In the genomic region with DNA sequence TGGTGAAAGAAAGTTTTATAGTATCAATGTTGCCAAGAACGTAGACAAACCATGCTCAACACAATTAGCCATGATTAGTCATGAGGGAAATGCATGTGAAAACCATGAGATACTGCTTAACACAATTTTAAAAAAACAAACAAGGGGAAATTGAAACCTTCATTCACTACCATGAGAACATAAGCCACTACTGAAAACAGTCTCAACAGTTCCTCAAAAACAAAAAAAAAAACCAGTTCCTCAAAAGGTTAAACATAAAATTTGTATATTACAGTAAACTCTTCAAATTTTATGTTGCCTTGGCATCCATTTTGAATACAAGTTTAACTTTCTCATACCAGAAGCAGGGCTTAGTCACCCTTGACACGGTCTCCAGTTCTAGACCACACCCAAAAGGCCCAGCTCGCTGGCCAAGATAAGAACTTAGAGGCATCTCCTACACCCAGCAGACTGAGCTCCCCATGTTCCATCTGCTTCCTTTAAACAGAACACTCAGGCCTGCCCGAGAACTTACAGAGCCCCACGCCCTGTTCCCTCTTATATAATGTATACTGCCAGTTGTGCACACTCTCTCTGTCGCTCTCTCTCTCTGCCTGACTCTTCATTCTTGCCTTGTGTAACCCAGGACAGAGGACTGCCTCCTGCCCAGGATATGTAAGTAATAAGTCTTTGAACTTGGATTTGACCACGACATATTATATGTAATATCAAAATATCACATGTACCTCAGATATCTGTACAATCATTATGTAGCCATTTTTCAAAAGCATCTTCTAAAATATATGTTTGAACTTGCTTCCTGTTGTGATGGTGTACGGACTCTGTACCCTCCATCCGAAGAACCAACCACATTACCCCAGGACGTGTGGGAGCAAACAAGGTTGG, we compare ENCODE assay signal across 1 cellular context.
TF ChIP-seq lines count a peak whose summit lies in the region.

No MANE protein-coding gene starts in this region.

TF ChIP-seq in K562, 482 proteins besides CTCF, POLR2A, EP300 and RAD21 (continued from another document and continues in another):
- TF ChIP-seq, protein P1, sequence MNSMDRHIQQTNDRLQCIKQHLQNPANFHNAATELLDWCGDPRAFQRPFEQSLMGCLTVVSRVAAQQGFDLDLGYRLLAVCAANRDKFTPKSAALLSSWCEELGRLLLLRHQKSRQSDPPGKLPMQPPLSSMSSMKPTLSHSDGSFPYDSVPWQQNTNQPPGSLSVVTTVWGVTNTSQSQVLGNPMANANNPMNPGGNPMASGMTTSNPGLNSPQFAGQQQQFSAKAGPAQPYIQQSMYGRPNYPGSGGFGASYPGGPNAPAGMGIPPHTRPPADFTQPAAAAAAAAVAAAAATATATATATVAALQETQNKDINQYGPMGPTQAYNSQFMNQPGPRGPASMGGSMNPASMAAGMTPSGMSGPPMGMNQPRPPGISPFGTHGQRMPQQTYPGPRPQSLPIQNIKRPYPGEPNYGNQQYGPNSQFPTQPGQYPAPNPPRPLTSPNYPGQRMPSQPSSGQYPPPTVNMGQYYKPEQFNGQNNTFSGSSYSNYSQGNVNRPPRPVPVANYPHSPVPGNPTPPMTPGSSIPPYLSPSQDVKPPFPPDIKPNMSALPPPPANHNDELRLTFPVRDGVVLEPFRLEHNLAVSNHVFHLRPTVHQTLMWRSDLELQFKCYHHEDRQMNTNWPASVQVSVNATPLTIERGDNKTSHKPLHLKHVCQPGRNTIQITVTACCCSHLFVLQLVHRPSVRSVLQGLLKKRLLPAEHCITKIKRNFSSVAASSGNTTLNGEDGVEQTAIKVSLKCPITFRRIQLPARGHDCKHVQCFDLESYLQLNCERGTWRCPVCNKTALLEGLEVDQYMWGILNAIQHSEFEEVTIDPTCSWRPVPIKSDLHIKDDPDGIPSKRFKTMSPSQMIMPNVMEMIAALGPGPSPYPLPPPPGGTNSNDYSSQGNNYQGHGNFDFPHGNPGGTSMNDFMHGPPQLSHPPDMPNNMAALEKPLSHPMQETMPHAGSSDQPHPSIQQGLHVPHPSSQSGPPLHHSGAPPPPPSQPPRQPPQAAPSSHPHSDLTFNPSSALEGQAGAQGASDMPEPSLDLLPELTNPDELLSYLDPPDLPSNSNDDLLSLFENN (IDR thresholded peaks at IDR 0.05; ENCODE audit: low read depth in 2 of 2, low read length in 2 of 2): peak in 1 of 2 experiments; percentile 46; a peak in 1 of 4 replicates
- TF ChIP-seq ZNF584 (CRISPR knock-in tag; IDR thresholded peaks at IDR 0.05; ENCODE audit: low read depth) (no peak), SMAD4 (CRISPR knock-in tag; conservative IDR thresholded peaks at IDR 0.05) (peak; percentile 61), POLR2B (IDR thresholded peaks at IDR 0.05; ENCODE audit: low read depth, partially characterized antibody) (no peak), EP400 (IDR thresholded peaks at IDR 0.05) (peak; percentile 39), NBN (IDR thresholded peaks at IDR 0.05; ENCODE audit: low read depth) (no peak; the same call in 1 of the 2 replicates), RBM39 (optimal IDR thresholded peaks at IDR 0.05; ENCODE audit: low read depth, low read length) (no peak), SMC3 (conservative IDR thresholded peaks at IDR 0.05; ENCODE audit: insufficient read depth, low read depth, low read length) (no peak), SMARCE1 (IDR thresholded peaks at IDR 0.05) (peak; percentile 81), EHMT2 (IDR thresholded peaks at IDR 0.05) (peak; percentile 59; the same call in 1 of the 2 replicates), CTBP1 (IDR thresholded peaks at IDR 0.05; ENCODE audit: borderline replicate concordance) (peak; percentile 47), GABPA (tag; conservative IDR thresholded peaks at IDR 0.05; ENCODE audit: low read depth) (peak; percentile 46), NFRKB (IDR thresholded peaks at IDR 0.05; ENCODE audit: low read depth) (peak; percentile 92)
- TF ChIP-seq, protein P2, sequence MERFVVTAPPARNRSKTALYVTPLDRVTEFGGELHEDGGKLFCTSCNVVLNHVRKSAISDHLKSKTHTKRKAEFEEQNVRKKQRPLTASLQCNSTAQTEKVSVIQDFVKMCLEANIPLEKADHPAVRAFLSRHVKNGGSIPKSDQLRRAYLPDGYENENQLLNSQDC (CRISPR knock-in tag; IDR thresholded peaks at IDR 0.05): no peak
- TF ChIP-seq, protein P3, sequence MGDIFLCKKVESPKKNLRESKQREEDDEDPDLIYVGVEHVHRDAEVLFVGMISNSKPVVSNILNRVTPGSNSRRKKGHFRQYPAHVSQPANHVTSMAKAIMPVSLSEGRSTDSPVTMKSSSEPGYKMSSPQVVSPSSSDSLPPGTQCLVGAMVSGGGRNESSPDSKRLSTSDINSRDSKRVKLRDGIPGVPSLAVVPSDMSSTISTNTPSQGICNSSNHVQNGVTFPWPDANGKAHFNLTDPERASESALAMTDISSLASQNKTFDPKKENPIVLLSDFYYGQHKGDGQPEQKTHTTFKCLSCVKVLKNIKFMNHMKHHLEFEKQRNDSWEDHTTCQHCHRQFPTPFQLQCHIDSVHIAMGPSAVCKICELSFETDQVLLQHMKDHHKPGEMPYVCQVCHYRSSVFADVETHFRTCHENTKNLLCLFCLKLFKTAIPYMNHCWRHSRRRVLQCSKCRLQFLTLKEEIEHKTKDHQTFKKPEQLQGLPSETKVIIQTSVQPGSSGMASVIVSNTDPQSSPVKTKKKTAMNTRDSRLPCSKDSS (IDR thresholded peaks at IDR 0.05; ENCODE audit: low read depth, partially characterized antibody): no peak
- TF ChIP-seq, protein P4, sequence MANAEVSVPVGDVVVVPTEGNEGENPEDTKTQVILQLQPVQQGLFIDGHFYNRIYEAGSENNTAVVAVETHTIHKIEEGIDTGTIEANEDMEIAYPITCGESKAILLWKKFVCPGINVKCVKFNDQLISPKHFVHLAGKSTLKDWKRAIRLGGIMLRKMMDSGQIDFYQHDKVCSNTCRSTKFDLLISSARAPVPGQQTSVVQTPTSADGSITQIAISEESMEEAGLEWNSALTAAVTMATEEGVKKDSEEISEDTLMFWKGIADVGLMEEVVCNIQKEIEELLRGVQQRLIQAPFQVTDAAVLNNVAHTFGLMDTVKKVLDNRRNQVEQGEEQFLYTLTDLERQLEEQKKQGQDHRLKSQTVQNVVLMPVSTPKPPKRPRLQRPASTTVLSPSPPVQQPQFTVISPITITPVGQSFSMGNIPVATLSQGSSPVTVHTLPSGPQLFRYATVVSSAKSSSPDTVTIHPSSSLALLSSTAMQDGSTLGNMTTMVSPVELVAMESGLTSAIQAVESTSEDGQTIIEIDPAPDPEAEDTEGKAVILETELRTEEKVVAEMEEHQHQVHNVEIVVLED (CRISPR knock-in tag; IDR thresholded peaks at IDR 0.05): no peak
- TF ChIP-seq, protein P5, sequence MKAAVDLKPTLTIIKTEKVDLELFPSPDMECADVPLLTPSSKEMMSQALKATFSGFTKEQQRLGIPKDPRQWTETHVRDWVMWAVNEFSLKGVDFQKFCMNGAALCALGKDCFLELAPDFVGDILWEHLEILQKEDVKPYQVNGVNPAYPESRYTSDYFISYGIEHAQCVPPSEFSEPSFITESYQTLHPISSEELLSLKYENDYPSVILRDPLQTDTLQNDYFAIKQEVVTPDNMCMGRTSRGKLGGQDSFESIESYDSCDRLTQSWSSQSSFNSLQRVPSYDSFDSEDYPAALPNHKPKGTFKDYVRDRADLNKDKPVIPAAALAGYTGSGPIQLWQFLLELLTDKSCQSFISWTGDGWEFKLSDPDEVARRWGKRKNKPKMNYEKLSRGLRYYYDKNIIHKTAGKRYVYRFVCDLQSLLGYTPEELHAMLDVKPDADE (conservative IDR thresholded peaks at IDR 0.05; ENCODE audit: control insufficient read depth, low read depth, low read length): no peak
- TF ChIP-seq, protein P6, sequence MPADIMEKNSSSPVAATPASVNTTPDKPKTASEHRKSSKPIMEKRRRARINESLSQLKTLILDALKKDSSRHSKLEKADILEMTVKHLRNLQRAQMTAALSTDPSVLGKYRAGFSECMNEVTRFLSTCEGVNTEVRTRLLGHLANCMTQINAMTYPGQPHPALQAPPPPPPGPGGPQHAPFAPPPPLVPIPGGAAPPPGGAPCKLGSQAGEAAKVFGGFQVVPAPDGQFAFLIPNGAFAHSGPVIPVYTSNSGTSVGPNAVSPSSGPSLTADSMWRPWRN (IDR thresholded peaks at IDR 0.05; ENCODE audit: low read depth): peak; percentile 16; the same call in 1 of the 2 replicates
- TF ChIP-seq, protein P7, sequence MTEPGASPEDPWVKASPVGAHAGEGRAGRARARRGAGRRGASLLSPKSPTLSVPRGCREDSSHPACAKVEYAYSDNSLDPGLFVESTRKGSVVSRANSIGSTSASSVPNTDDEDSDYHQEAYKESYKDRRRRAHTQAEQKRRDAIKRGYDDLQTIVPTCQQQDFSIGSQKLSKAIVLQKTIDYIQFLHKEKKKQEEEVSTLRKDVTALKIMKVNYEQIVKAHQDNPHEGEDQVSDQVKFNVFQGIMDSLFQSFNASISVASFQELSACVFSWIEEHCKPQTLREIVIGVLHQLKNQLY (CRISPR knock-in tag; conservative IDR thresholded peaks at IDR 0.05): no peak
- TF ChIP-seq, protein P8, sequence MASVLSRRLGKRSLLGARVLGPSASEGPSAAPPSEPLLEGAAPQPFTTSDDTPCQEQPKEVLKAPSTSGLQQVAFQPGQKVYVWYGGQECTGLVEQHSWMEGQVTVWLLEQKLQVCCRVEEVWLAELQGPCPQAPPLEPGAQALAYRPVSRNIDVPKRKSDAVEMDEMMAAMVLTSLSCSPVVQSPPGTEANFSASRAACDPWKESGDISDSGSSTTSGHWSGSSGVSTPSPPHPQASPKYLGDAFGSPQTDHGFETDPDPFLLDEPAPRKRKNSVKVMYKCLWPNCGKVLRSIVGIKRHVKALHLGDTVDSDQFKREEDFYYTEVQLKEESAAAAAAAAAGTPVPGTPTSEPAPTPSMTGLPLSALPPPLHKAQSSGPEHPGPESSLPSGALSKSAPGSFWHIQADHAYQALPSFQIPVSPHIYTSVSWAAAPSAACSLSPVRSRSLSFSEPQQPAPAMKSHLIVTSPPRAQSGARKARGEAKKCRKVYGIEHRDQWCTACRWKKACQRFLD (CRISPR knock-in tag; IDR thresholded peaks at IDR 0.05): peak; percentile 78
- TF ChIP-seq, protein P9, sequence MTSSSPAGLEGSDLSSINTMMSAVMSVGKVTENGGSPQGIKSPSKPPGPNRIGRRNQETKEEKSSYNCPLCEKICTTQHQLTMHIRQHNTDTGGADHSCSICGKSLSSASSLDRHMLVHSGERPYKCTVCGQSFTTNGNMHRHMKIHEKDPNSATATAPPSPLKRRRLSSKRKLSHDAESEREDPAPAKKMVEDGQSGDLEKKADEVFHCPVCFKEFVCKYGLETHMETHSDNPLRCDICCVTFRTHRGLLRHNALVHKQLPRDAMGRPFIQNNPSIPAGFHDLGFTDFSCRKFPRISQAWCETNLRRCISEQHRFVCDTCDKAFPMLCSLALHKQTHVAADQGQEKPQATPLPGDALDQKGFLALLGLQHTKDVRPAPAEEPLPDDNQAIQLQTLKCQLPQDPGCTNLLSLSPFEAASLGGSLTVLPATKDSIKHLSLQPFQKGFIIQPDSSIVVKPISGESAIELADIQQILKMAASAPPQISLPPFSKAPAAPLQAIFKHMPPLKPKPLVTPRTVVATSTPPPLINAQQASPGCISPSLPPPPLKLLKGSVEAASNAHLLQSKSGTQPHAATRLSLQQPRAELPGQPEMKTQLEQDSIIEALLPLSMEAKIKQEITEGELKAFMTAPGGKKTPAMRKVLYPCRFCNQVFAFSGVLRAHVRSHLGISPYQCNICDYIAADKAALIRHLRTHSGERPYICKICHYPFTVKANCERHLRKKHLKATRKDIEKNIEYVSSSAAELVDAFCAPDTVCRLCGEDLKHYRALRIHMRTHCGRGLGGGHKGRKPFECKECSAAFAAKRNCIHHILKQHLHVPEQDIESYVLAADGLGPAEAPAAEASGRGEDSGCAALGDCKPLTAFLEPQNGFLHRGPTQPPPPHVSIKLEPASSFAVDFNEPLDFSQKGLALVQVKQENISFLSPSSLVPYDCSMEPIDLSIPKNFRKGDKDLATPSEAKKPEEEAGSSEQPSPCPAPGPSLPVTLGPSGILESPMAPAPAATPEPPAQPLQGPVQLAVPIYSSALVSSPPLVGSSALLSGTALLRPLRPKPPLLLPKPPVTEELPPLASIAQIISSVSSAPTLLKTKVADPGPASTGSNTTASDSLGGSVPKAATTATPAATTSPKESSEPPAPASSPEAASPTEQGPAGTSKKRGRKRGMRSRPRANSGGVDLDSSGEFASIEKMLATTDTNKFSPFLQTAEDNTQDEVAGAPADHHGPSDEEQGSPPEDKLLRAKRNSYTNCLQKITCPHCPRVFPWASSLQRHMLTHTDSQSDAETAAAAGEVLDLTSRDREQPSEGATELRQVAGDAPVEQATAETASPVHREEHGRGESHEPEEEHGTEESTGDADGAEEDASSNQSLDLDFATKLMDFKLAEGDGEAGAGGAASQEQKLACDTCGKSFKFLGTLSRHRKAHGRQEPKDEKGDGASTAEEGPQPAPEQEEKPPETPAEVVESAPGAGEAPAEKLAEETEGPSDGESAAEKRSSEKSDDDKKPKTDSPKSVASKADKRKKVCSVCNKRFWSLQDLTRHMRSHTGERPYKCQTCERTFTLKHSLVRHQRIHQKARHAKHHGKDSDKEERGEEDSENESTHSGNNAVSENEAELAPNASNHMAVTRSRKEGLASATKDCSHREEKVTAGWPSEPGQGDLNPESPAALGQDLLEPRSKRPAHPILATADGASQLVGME (CRISPR knock-in tag; IDR thresholded peaks at IDR 0.05): no peak
- TF ChIP-seq, protein P10, sequence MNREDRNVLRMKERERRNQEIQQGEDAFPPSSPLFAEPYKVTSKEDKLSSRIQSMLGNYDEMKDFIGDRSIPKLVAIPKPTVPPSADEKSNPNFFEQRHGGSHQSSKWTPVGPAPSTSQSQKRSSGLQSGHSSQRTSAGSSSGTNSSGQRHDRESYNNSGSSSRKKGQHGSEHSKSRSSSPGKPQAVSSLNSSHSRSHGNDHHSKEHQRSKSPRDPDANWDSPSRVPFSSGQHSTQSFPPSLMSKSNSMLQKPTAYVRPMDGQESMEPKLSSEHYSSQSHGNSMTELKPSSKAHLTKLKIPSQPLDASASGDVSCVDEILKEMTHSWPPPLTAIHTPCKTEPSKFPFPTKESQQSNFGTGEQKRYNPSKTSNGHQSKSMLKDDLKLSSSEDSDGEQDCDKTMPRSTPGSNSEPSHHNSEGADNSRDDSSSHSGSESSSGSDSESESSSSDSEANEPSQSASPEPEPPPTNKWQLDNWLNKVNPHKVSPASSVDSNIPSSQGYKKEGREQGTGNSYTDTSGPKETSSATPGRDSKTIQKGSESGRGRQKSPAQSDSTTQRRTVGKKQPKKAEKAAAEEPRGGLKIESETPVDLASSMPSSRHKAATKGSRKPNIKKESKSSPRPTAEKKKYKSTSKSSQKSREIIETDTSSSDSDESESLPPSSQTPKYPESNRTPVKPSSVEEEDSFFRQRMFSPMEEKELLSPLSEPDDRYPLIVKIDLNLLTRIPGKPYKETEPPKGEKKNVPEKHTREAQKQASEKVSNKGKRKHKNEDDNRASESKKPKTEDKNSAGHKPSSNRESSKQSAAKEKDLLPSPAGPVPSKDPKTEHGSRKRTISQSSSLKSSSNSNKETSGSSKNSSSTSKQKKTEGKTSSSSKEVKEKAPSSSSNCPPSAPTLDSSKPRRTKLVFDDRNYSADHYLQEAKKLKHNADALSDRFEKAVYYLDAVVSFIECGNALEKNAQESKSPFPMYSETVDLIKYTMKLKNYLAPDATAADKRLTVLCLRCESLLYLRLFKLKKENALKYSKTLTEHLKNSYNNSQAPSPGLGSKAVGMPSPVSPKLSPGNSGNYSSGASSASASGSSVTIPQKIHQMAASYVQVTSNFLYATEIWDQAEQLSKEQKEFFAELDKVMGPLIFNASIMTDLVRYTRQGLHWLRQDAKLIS (CRISPR knock-in tag; IDR thresholded peaks at IDR 0.05): 0 out of 2 replicates have a peak, but pooled peaks have one; percentile 59
- TF ChIP-seq, protein P11, sequence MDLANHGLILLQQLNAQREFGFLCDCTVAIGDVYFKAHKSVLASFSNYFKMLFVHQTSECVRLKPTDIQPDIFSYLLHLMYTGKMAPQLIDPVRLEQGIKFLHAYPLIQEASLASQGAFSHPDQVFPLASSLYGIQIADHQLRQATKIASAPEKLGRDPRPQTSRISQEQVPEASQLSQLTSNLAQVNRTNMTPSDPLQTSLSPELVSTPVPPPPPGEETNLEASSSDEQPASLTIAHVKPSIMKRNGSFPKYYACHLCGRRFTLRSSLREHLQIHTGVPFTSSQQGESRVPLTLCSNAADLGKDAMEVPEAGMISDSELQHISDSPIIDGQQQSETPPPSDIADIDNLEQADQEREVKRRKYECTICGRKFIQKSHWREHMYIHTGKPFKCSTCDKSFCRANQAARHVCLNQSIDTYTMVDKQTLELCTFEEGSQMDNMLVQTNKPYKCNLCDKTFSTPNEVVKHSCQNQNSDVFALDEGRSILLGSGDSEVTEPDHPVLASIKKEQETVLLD (IDR thresholded peaks at IDR 0.05): 0 out of 2 replicates have a peak, but pooled peaks have one; percentile 17
